In the genomic region with DNA sequence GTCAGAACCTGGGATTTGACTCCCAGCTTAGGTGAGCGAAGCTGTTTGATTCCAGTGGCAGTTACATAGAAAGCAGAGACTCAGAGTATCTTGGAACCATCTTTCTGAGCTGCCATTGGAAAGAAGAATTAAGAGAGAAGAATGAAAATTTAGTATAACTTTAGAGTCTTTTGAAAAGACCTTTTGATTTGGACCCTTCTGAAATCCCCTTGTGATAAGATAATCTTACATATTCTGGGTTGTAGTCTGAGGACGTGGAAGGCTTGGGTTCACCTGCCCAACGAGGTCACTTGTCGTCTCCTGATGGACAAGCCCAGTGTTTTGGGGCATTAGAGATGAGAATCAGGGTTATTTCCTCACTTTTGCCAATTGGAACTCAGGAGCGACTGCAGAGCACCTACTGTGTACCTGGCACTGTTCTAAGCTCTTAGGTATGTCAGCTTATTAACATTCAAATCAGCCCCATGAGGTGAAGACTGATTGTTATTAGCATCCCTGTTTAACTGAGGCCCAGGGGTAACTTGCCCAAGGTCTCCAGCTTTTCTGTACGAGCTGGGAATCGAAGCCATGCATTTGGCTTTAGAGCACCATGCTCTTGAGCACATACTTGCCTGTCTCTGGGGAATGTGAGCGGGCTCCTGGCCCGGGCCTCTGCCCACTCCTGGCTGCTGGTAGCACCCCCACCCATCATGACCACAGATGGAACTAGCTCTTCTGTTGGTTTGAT, we compare ENCODE assay signal across 9 cellular contexts. TPM values are rescaled to one million over a fixed set of nuclear protein-coding genes. Genes with fewer than 3 reads are reported as not detected.
DNase-seq lines count a peak whose midpoint lies in the region; ATAC-seq and TF ChIP-seq lines count a peak whose summit lies in the region.
"Had no signal": no experiment of that assay in that cellular context is flagged by ENCODE, and none has a peak within 500 bp of the region (broad histone marks: within the 10 kb centered on the region; RNA-seq: fewer than 3 reads in every experiment).

No MANE protein-coding gene starts in this region.

- peaks cover 31% of the 10 kb centered on the region for H3K4me1 ChIP-seq in ACC112 (ENCODE audit: control insufficient read depth, insufficient read depth, low read length, unreplicated experiment)
- H3K4me1 ChIP-seq in GM23338 (ENCODE audit: insufficient read depth), result peaks cover 41% of the 10 kb centered on the region
- H3K4me1 ChIP-seq in mesendoderm (ENCODE audit: control insufficient read depth, low read depth, low read length), result peaks cover 10% of the 10 kb centered on the region

- H3K36me3 Mint-ChIP-seq in GM23338 (ENCODE audit: low read depth), result peaks cover 19% of the 10 kb centered on the region
- H3K36me3 Mint-ChIP-seq in activated T-helper 17 cell treated with anti-CD3 and anti-CD28 coated beads, Interleukin-2, amount 50 U/mL, for 72 hours (ENCODE audit: low read depth), result peaks cover 65% of the 10 kb centered on the region

- H3K4me2 ChIP-seq in GM23338 (peak overlapping the region; percentile 99), mesendoderm (ENCODE audit: low read length) (peak overlapping the region; percentile 13)

- H4K8ac ChIP-seq in mesendoderm (ENCODE audit: low read depth, low read length), result no peak overlapping the region

- no peak overlapping the region for H3K18ac ChIP-seq in mesendoderm (ENCODE audit: low read length)

- peaks cover 57% of the 10 kb centered on the region for H3K4me1 Mint-ChIP-seq in GM23338
- peaks cover 46% of the 10 kb centered on the region for H3K4me1 Mint-ChIP-seq in activated T-helper 17 cell treated with anti-CD3 and anti-CD28 coated beads, Interleukin-2, amount 50 U/mL, for 72 hours

- peak overlapping the region; percentile 34 for H3K56ac ChIP-seq in mesendoderm (ENCODE audit: low read length)

- H3K27me3 ChIP-seq in ACC112 (ENCODE audit: insufficient read depth, low read length) (no peaks in the 10 kb centered on the region), GM23338 (ENCODE audit: insufficient read depth) (no peaks in the 10 kb centered on the region), mesendoderm (ENCODE audit: insufficient read depth, low read length, poor library complexity) (no peaks in the 10 kb centered on the region)

- peak; percentile 79 for DNase-seq in GM23338 (ENCODE audit: low spot score)
- peak; percentile 64 for DNase-seq in mesendoderm
- DNase-seq in cerebellar nuclear complex (lab: John Stamatoyannopoulos, UW), result no peak
- no peak for DNase-seq in NCI-H1694 treated with DMSO at 0.1 percent for 48 hours (lab: John Stamatoyannopoulos, UW)
- DNase-seq in HT-29 (ENCODE audit: low spot score), result no peak
- DNase-seq in NCI-H2196 (lab: John Stamatoyannopoulos, UW; ENCODE audit: unreplicated experiment), result no peak
- DNase-seq: activated CD4-positive, CD25-positive, alpha-beta regulatory T cell treated with anti-CD3 and anti-CD28 coated beads, Interleukin-2, amount 50 U/mL, for 72 hours had no signal

- peaks cover 41% of the 10 kb centered on the region for H4K20me1 ChIP-seq in GM23338 (replicated peaks; ENCODE audit: insufficient read depth)

- WGBS in mesendoderm (ENCODE audit: extremely low coverage, insufficient coverage, low lambda C conversion rate), result no CpG with 5 or more reads among the region's 9 CpGs

- H3K27ac ChIP-seq in ACC112 (ENCODE audit: low read depth, low read length), result no peak overlapping the region
- H3K27ac ChIP-seq in GM23338 (ENCODE audit: low read depth), result peak overlapping the region; percentile 87
- H3K27ac ChIP-seq in mesendoderm (ENCODE audit: low read depth, low read length), result no peak overlapping the region

- H3K4ac ChIP-seq in mesendoderm (ENCODE audit: low read depth, low read length), result peak overlapping the region; percentile 26

- H3K27ac Mint-ChIP-seq in GM23338, result peak overlapping the region; percentile 59
- H3K27ac Mint-ChIP-seq in activated T-helper 17 cell treated with anti-CD3 and anti-CD28 coated beads, Interleukin-2, amount 50 U/mL, for 72 hours, result peak overlapping the region; percentile 80

- no peaks in the 10 kb centered on the region for H3K36me3 ChIP-seq in ACC112 (ENCODE audit: insufficient read depth, low read length)
- H3K36me3 ChIP-seq in GM23338 (ENCODE audit: insufficient read depth), result no peaks in the 10 kb centered on the region
- H3K36me3 ChIP-seq in mesendoderm (ENCODE audit: control insufficient read depth, insufficient read depth, low read length), result no peaks in the 10 kb centered on the region

- H3K9me3 Mint-ChIP-seq in GM23338, result no peaks in the 10 kb centered on the region
- no peaks in the 10 kb centered on the region for H3K9me3 Mint-ChIP-seq in activated T-helper 17 cell treated with anti-CD3 and anti-CD28 coated beads, Interleukin-2, amount 50 U/mL, for 72 hours

- no peak overlapping the region for H2BK120ac ChIP-seq in mesendoderm (ENCODE audit: low read depth, low read length)

- H2BK15ac ChIP-seq in mesendoderm (replicated peaks; ENCODE audit: low read depth), result no peak overlapping the region

- peaks cover 10% of the 10 kb centered on the region for H3K27me3 Mint-ChIP-seq in GM23338 (ENCODE audit: insufficient read depth, low read depth, poor library complexity)
- no peaks in the 10 kb centered on the region for H3K27me3 Mint-ChIP-seq in activated T-helper 17 cell treated with anti-CD3 and anti-CD28 coated beads, Interleukin-2, amount 50 U/mL, for 72 hours

- peaks cover 68% of the 10 kb centered on the region for H3K79me2 ChIP-seq in ACC112 (ENCODE audit: control insufficient read depth, insufficient read depth, low read length, unreplicated experiment)
- H3K79me2 ChIP-seq in GM23338 (replicated peaks; ENCODE audit: insufficient read depth), result peaks cover 67% of the 10 kb centered on the region
- H3K79me2 ChIP-seq in mesendoderm (ENCODE audit: control insufficient read depth, insufficient read depth, low read length), result peaks cover 31% of the 10 kb centered on the region

- H3K4me3 ChIP-seq in ACC112 (ENCODE audit: low read depth, low read length) (peak overlapping the region; percentile 94), GM23338 (peak overlapping the region; percentile 98), mesendoderm (ENCODE audit: low read length) (no peak overlapping the region)

- H4K5ac ChIP-seq in mesendoderm (ENCODE audit: low read length), result no peak overlapping the region

- H3K9ac ChIP-seq in mesendoderm (ENCODE audit: low read length), result peak overlapping the region; percentile 35

- H3K79me1 ChIP-seq in mesendoderm (ENCODE audit: low read length), result peaks cover 21% of the 10 kb centered on the region

- H3F3A ChIP-seq in GM23338 (replicated peaks; ENCODE audit: low read depth), result peaks cover 12% of the 10 kb centered on the region

- TF ChIP-seq CTCF in GM23338 (conservative IDR thresholded peaks at IDR 0.05; ENCODE audit: low read depth in 2 of 2), result no peak; a peak in 1 of 4 replicates

- no peaks in the 10 kb centered on the region for H3K9me2 ChIP-seq in GM23338 (ENCODE audit: insufficient read depth)

- peak; percentile 49 for ATAC-seq in GM23338
- no peak for ATAC-seq in activated T-helper 17 cell treated with anti-CD3 and anti-CD28 coated beads, Interleukin-2, amount 50 U/mL, for 72 hours (replicated peaks)

- H2BK5ac ChIP-seq in mesendoderm (ENCODE audit: low read length), result no peak overlapping the region

- no peak overlapping the region for H3K23ac ChIP-seq in mesendoderm (ENCODE audit: low read length)

- no peak overlapping the region for H2AK5ac ChIP-seq in mesendoderm (ENCODE audit: low read length)

- peak overlapping the region; percentile 95 for H3K4me3 Mint-ChIP-seq in GM23338
- peak overlapping the region; percentile 94 for H3K4me3 Mint-ChIP-seq in activated T-helper 17 cell treated with anti-CD3 and anti-CD28 coated beads, Interleukin-2, amount 50 U/mL, for 72 hours

- H2AFZ ChIP-seq in ACC112 (ENCODE audit: low read length, unreplicated experiment) (no peak overlapping the region), GM23338 (no peak overlapping the region)

TF ChIP-seq in GM23338, 12 proteins besides CTCF, POLR2A, EP300 and RAD21 (continues in another document):
- peak; percentile 82; the same call in 1 of the 2 replicates for TF ChIP-seq NANOG (IDR thresholded peaks at IDR 0.05; ENCODE audit: borderline replicate concordance)
- TF ChIP-seq EZH2phosphoT487 (IDR thresholded peaks at IDR 0.05; ENCODE audit: unreplicated experiment), result no peak

RNA-seq across cellular contexts. Expression of gene HK2, which starts 2.9 kb away (rescaled TPM):
- 54.7 and 56.0 TPM in 2 replicates for total RNA-seq in GM23338 (2014; rRNA removed; shearing (Covaris generic))
- polyA plus RNA-seq in GM23338 (2016; fragmentation: Nextera tagmentation; extraction: Ambion mirVana), result 23.2 and 24.3 TPM in 2 replicates
- 10 to 100 TPM; 71.6 to 73.8 TPM for total RNA-seq in activated T-helper 17 cell treated with anti-CD3 and anti-CD28 coated beads, Interleukin-2, amount 50 U/mL, for 72 hours
- 20.7 TPM for polyA plus RNA-seq in mesendoderm (2013, experiment 1 of 2)
- polyA plus RNA-seq in mesendoderm (2013, experiment 2 of 2), result 20.4 TPM
- total RNA-seq in HT-29 (2014; rRNA removed; shearing (Covaris generic)), result 12.7 and 23.7 TPM in 2 replicates

Comparison
In these comparisons a context has a peak if more than half of its experiments do, and no peak if none do; other contexts are left out.
1. DNase-seq: peak in GM23338 (single experiment) and mesendoderm (single experiment); none in cerebellar nuclear complex (0 of 2), NCI-H1694 treated with DMSO at 0.1 percent for 48 hours (single experiment), HT-29 (single experiment) and NCI-H2196 (single experiment).